ENCODE assay signal across 1 cellular context in genomic region chr20:33561981-33562601, GRCh38.
TF ChIP-seq lines count a peak whose summit lies in the region.

No MANE protein-coding gene starts in this region.

TF ChIP-seq in HepG2, 621 proteins besides CTCF, POLR2A, EP300 and RAD21 (continued from another document and continues in another):
- TF ChIP-seq ZNF800 (CRISPR knock-in tag; IDR thresholded peaks at IDR 0.05) (no peak), AGO2 (optimal IDR thresholded peaks at IDR 0.05; ENCODE audit: low read depth, low read length) (no peak), ZNF790 (CRISPR knock-in tag; IDR thresholded peaks at IDR 0.05; ENCODE audit: borderline replicate concordance) (no peak), ZNF280B (CRISPR knock-in tag; IDR thresholded peaks at IDR 0.05; ENCODE audit: borderline replicate concordance) (no peak), MXD3 (CRISPR knock-in tag; IDR thresholded peaks at IDR 0.05) (0 out of 2 replicates have a peak, but pooled peaks have one; percentile 50), ZNF766 (CRISPR knock-in tag; IDR thresholded peaks at IDR 0.05; ENCODE audit: borderline replicate concordance) (no peak), ATF6 (CRISPR knock-in tag; conservative IDR thresholded peaks at IDR 0.05) (no peak), JUNB (CRISPR knock-in tag; IDR thresholded peaks at IDR 0.05; ENCODE audit: borderline replicate concordance) (peak; percentile 77; the same call in 1 of the 2 replicates), ZNF44 (CRISPR knock-in tag; IDR thresholded peaks at IDR 0.05) (0 out of 2 replicates have a peak, but pooled peaks have one; percentile 56), ZNF597 (CRISPR knock-in tag; IDR thresholded peaks at IDR 0.05) (no peak), ZNF180 (CRISPR knock-in tag; IDR thresholded peaks at IDR 0.05; ENCODE audit: borderline replicate concordance, low read depth) (no peak), ZNF331 (CRISPR knock-in tag; IDR thresholded peaks at IDR 0.05) (peak; percentile 31; the same call in 1 of the 2 replicates), HNRNPUL1 (IDR thresholded peaks at IDR 0.05; ENCODE audit: low read depth, low read length) (no peak), STAT5B (CRISPR knock-in tag; IDR thresholded peaks at IDR 0.05) (no peak), MATR3 (CRISPR knock-in tag; IDR thresholded peaks at IDR 0.05) (no peak), MIXL1 (CRISPR knock-in tag; IDR thresholded peaks at IDR 0.05) (no peak; the same call in 1 of the 2 replicates), KDM2A (CRISPR knock-in tag; IDR thresholded peaks at IDR 0.05; ENCODE audit: borderline replicate concordance, low read depth) (peak; percentile 45; the same call in 1 of the 2 replicates), ONECUT2 (CRISPR knock-in tag; IDR thresholded peaks at IDR 0.05) (no peak), NR2C2 (CRISPR knock-in tag; IDR thresholded peaks at IDR 0.05; ENCODE audit: borderline replicate concordance) (no peak), MTA3 (CRISPR knock-in tag; IDR thresholded peaks at IDR 0.05) (no peak), HMGXB4 (CRISPR knock-in tag; IDR thresholded peaks at IDR 0.05; ENCODE audit: borderline replicate concordance in 1 of 2, low read depth in 1 of 2) (peak in 1 of 2 experiments; percentile 26; a peak in 1 of 4 replicates), ZNF337 (CRISPR knock-in tag; IDR thresholded peaks at IDR 0.05; ENCODE audit: borderline replicate concordance, low read depth) (no peak), ZNF251 (CRISPR knock-in tag; IDR thresholded peaks at IDR 0.05) (no peak), MED1 (CRISPR knock-in tag; IDR thresholded peaks at IDR 0.05) (peak; percentile 58; the same call in 1 of the 2 replicates), HMG20B (CRISPR knock-in tag; conservative IDR thresholded peaks at IDR 0.05) (0 out of 2 replicates have a peak, but pooled peaks have one; percentile 60), ETV5 (CRISPR knock-in tag; IDR thresholded peaks at IDR 0.05; ENCODE audit: borderline replicate concordance) (peak; percentile 69; the same call in 1 of the 2 replicates), TEF (CRISPR knock-in tag; IDR thresholded peaks at IDR 0.05) (no peak), ZNF83 (CRISPR knock-in tag; IDR thresholded peaks at IDR 0.05; ENCODE audit: borderline replicate concordance) (no peak), AKNA (CRISPR knock-in tag; IDR thresholded peaks at IDR 0.05; ENCODE audit: borderline replicate concordance) (no peak), ZNF576 (CRISPR knock-in tag; IDR thresholded peaks at IDR 0.05) (no peak), MYPOP (CRISPR knock-in tag; IDR thresholded peaks at IDR 0.05) (0 out of 2 replicates have a peak, but pooled peaks have one; percentile 37), ATF4 (CRISPR knock-in tag; IDR thresholded peaks at IDR 0.05) (peak in 1 of 2 experiments; percentile 67; a peak in 2 of 4 replicates), TMF1 (CRISPR knock-in tag; IDR thresholded peaks at IDR 0.05; ENCODE audit: low read depth) (no peak), ZBTB25 (CRISPR knock-in tag; IDR thresholded peaks at IDR 0.05) (peak; percentile 29; the same call in 1 of the 2 replicates), CREB3 (CRISPR knock-in tag; IDR thresholded peaks at IDR 0.05) (no peak), ZIK1 (CRISPR knock-in tag; IDR thresholded peaks at IDR 0.05; ENCODE audit: borderline replicate concordance, low read depth) (no peak), HOXD1 (CRISPR knock-in tag; IDR thresholded peaks at IDR 0.05) (no peak), CREM (IDR thresholded peaks at IDR 0.05) (peak; percentile 90), CREM (CRISPR knock-in tag; IDR thresholded peaks at IDR 0.05) (no peak), YY1 (IDR thresholded peaks at IDR 0.05; ENCODE audit: insufficient read depth, insufficient replicate concordance, low read depth, low read length) (no peak), ATAD3A (CRISPR knock-in tag; IDR thresholded peaks at IDR 0.05) (no peak), ZNF644 (CRISPR knock-in tag; IDR thresholded peaks at IDR 0.05; ENCODE audit: low read depth) (peak; percentile 80; the same call in 1 of the 2 replicates)
